In the genomic region with DNA sequence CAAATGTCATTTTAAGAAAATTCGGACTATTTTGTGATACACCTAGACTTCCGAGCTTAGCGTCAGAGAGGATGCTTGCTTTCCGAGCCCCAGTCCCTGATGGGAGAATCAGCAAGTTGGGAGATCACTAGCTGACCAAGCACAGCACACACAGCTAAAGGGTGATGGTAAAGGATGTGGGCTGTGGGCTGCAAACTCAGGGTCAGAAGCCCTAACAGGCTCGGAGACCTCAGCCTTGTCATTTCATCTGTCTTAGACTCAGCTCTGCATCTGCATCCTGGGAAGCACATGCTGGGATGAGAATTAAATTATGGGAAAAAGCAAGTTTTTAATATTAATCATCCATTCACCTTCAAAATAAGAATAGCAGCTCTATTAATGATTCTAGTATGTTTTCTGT, we compare ENCODE assay signal across 16 cellular contexts. TPM values are rescaled to one million over a fixed set of nuclear protein-coding genes. Genes with fewer than 3 reads are reported as not detected.
DNase-seq lines count a peak whose midpoint lies in the region; ATAC-seq and TF ChIP-seq lines count a peak whose summit lies in the region.
"Had no signal": no experiment of that assay in that cellular context is flagged by ENCODE, and none has a peak within 500 bp of the region (broad histone marks: within the 10 kb centered on the region; RNA-seq: fewer than 3 reads in every experiment).

No MANE protein-coding gene starts in this region.

- no peaks in the 10 kb centered on the region for H3K9me3 Mint-ChIP-seq in activated naive CD8-positive, alpha-beta T cell treated with anti-CD3 and anti-CD28 coated beads, Interleukin-2, amount 10 ng/mL, durations not matched to agents 7 days and 5 days
- no peaks in the 10 kb centered on the region for H3K9me3 Mint-ChIP-seq in activated naive CD8-positive, alpha-beta T cell treated with anti-CD3 and anti-CD28 coated beads for 36 hours
- no peaks in the 10 kb centered on the region for H3K9me3 Mint-ChIP-seq in dendritic cell treated with granulocyte-macrophage colony-stimulating factor and Interleukin-4, amounts not matched to agents 40 ng/mL and 50 ng/mL, for 4 days
- peaks cover 3% of the 10 kb centered on the region for H3K9me3 Mint-ChIP-seq in neural progenitor cell
- H3K9me3 Mint-ChIP-seq: CD8-positive, alpha-beta T cell had no signal

- H3K27me3 Mint-ChIP-seq in activated naive CD8-positive, alpha-beta T cell treated with anti-CD3 and anti-CD28 coated beads, Interleukin-2, amount 10 ng/mL, durations not matched to agents 7 days and 5 days: no peaks in the 10 kb centered on the region
- no peaks in the 10 kb centered on the region for H3K27me3 Mint-ChIP-seq in activated naive CD8-positive, alpha-beta T cell treated with anti-CD3 and anti-CD28 coated beads for 36 hours
- H3K27me3 Mint-ChIP-seq in dendritic cell treated with granulocyte-macrophage colony-stimulating factor and Interleukin-4, amounts not matched to agents 40 ng/mL and 50 ng/mL, for 4 days: no peaks in the 10 kb centered on the region
- H3K27me3 Mint-ChIP-seq in neural progenitor cell (ENCODE audit: insufficient read depth, low read depth): peaks cover 5% of the 10 kb centered on the region

- no peak overlapping the region for H3K9ac ChIP-seq in neural progenitor cell
- H3K9ac ChIP-seq: BLaER1 treated with 17β-estradiol and CSF1 and Interleukin-3, amounts not matched to agents 10 nM and 100 nM had no signal

- no peaks in the 10 kb centered on the region for H3K9me3 ChIP-seq in neural progenitor cell (ENCODE audit: low read depth)
- H3K9me3 ChIP-seq: BLaER1 treated with 17β-estradiol and CSF1 and Interleukin-3, amounts not matched to agents 10 nM and 100 nM; HAP-1 had no signal

- H3K4me1 ChIP-seq in neural progenitor cell: peaks cover 12% of the 10 kb centered on the region
- H3K4me1 ChIP-seq: HAP-1 had no signal

- POLR2A ChIA-PET in activated naive CD8-positive, alpha-beta T cell treated with anti-CD3 and anti-CD28 coated beads, Interleukin-2, amount 10 ng/mL, durations not matched to agents 7 days and 5 days (lab: Charles Lee): interaction anchor here (1.2 kb wide), 1 partner anchor 104 kb away, joined by 5 read pairs; no protein-coding TSS in a partner anchor

- H3K79me2 ChIP-seq in neural progenitor cell (ENCODE audit: low read depth): no peaks in the 10 kb centered on the region

- DNase-seq in activated naive CD8-positive, alpha-beta T cell treated with anti-CD3 and anti-CD28 coated beads, Interleukin-2, amount 10 ng/mL, durations not matched to agents 7 days and 5 days: no peak
- DNase-seq in activated naive CD8-positive, alpha-beta T cell treated with anti-CD3 and anti-CD28 coated beads for 36 hours: no peak
- DNase-seq in neural progenitor cell (ENCODE audit: low spot score) (no peak), foreskin melanocyte (no peak), H7 (no peak)
- DNase-seq: Calu3; CD8-positive, alpha-beta T cell; DMS79 treated with DMSO at 0.1 percent for 48 hours; GF-D8; GOT3 had no signal

- H3K36me3 Mint-ChIP-seq in activated naive CD8-positive, alpha-beta T cell treated with anti-CD3 and anti-CD28 coated beads, Interleukin-2, amount 10 ng/mL, durations not matched to agents 7 days and 5 days: peaks cover 5% of the 10 kb centered on the region
- peaks cover 1% of the 10 kb centered on the region for H3K36me3 Mint-ChIP-seq in activated naive CD8-positive, alpha-beta T cell treated with anti-CD3 and anti-CD28 coated beads for 36 hours
- no peaks in the 10 kb centered on the region for H3K36me3 Mint-ChIP-seq in dendritic cell treated with granulocyte-macrophage colony-stimulating factor and Interleukin-4, amounts not matched to agents 40 ng/mL and 50 ng/mL, for 4 days (ENCODE audit: low read depth)
- H3K36me3 Mint-ChIP-seq in neural progenitor cell: no peaks in the 10 kb centered on the region

- ATAC-seq in activated naive CD8-positive, alpha-beta T cell treated with anti-CD3 and anti-CD28 coated beads, Interleukin-2, amount 10 ng/mL, durations not matched to agents 7 days and 5 days (ENCODE audit: low read depth): peak; percentile 65
- ATAC-seq in GM18505 (IDR thresholded peaks at IDR 0.05; ENCODE audit: unreplicated experiment): no peak
- ATAC-seq: CD8-positive, alpha-beta T cell had no signal

- no peak overlapping the region for H3K27ac ChIP-seq in neural progenitor cell
- H3K27ac ChIP-seq: BLaER1 treated with 17β-estradiol and CSF1 and Interleukin-3, amounts not matched to agents 10 nM and 100 nM had no signal

- H3K4me3 ChIP-seq in neural progenitor cell (no peak overlapping the region), H7 (ENCODE audit: insufficient read depth, low read depth, low read length) (no peak overlapping the region)
- H3K4me3 ChIP-seq: BLaER1 treated with 17β-estradiol and CSF1 and Interleukin-3, amounts not matched to agents 10 nM and 100 nM; HAP-1 had no signal

- H3K4me3 Mint-ChIP-seq in activated naive CD8-positive, alpha-beta T cell treated with anti-CD3 and anti-CD28 coated beads, Interleukin-2, amount 10 ng/mL, durations not matched to agents 7 days and 5 days: no peak overlapping the region
- no peak overlapping the region for H3K4me3 Mint-ChIP-seq in activated naive CD8-positive, alpha-beta T cell treated with anti-CD3 and anti-CD28 coated beads for 36 hours
- H3K4me3 Mint-ChIP-seq in dendritic cell treated with granulocyte-macrophage colony-stimulating factor and Interleukin-4, amounts not matched to agents 40 ng/mL and 50 ng/mL, for 4 days: no peak overlapping the region
- no peak overlapping the region for H3K4me3 Mint-ChIP-seq in neural progenitor cell
- H3K4me3 Mint-ChIP-seq: B cell; CD8-positive, alpha-beta T cell had no signal

- H3K4me1 Mint-ChIP-seq in activated naive CD8-positive, alpha-beta T cell treated with anti-CD3 and anti-CD28 coated beads, Interleukin-2, amount 10 ng/mL, durations not matched to agents 7 days and 5 days: peaks cover 17% of the 10 kb centered on the region
- no peaks in the 10 kb centered on the region for H3K4me1 Mint-ChIP-seq in activated naive CD8-positive, alpha-beta T cell treated with anti-CD3 and anti-CD28 coated beads for 36 hours
- peaks cover 22% of the 10 kb centered on the region for H3K4me1 Mint-ChIP-seq in dendritic cell treated with granulocyte-macrophage colony-stimulating factor and Interleukin-4, amounts not matched to agents 40 ng/mL and 50 ng/mL, for 4 days (ENCODE audit: low read depth)
- H3K4me1 Mint-ChIP-seq in neural progenitor cell: peaks cover 31% of the 10 kb centered on the region
- H3K4me1 Mint-ChIP-seq: B cell had no signal

- H3K27me3 ChIP-seq in neural progenitor cell: no peaks in the 10 kb centered on the region
- H3K27me3 ChIP-seq in H7 (ENCODE audit: control insufficient read depth, insufficient read depth, low read length): no peaks in the 10 kb centered on the region
- H3K27me3 ChIP-seq: BLaER1 treated with 17β-estradiol and CSF1 and Interleukin-3, amounts not matched to agents 10 nM and 100 nM had no signal

- H3K27ac Mint-ChIP-seq in activated naive CD8-positive, alpha-beta T cell treated with anti-CD3 and anti-CD28 coated beads, Interleukin-2, amount 10 ng/mL, durations not matched to agents 7 days and 5 days: no peak overlapping the region
- H3K27ac Mint-ChIP-seq in activated naive CD8-positive, alpha-beta T cell treated with anti-CD3 and anti-CD28 coated beads for 36 hours: no peak overlapping the region
- H3K27ac Mint-ChIP-seq in dendritic cell treated with granulocyte-macrophage colony-stimulating factor and Interleukin-4, amounts not matched to agents 40 ng/mL and 50 ng/mL, for 4 days: peak overlapping the region; percentile 61
- peak overlapping the region; percentile 89 for H3K27ac Mint-ChIP-seq in neural progenitor cell
- H3K27ac Mint-ChIP-seq: B cell; CD8-positive, alpha-beta T cell had no signal

- H3K4me2 ChIP-seq in neural progenitor cell: no peak overlapping the region

- no peak overlapping the region for H2AFZ ChIP-seq in neural progenitor cell (replicated peaks)

- H3K36me3 ChIP-seq in neural progenitor cell: no peaks in the 10 kb centered on the region
- H3K36me3 ChIP-seq in H7 (replicated peaks; ENCODE audit: control insufficient read depth, insufficient read depth, low read length): no peaks in the 10 kb centered on the region
- H3K36me3 ChIP-seq: BLaER1 treated with 17β-estradiol and CSF1 and Interleukin-3, amounts not matched to agents 10 nM and 100 nM; HAP-1 had no signal

- no peaks in the 10 kb centered on the region for H3F3A ChIP-seq in neural progenitor cell (ENCODE audit: low read depth)

- no peak for TF ChIP-seq POLR2A in GM18505 (IDR thresholded peaks at IDR 0.05; ENCODE audit: borderline replicate concordance, extremely low read depth, insufficient read depth, insufficient read length)

- intact Hi-C loops in dendritic cell treated with granulocyte-macrophage colony-stimulating factor and Interleukin-4, amounts not matched to agents 40 ng/mL and 50 ng/mL, for 4 days (cut with micrococcal nuclease): loop anchor here (5.0 kb wide), 2 partner anchors 34 to 76 kb away; partner anchors contain the start of gene TRDMT1

- no peaks in the 10 kb centered on the region for H4K20me1 ChIP-seq in neural progenitor cell (ENCODE audit: low read depth)
- H4K20me1 ChIP-seq: BLaER1 treated with 17β-estradiol and CSF1 and Interleukin-3, amounts not matched to agents 10 nM and 100 nM had no signal

- TF ChIP-seq CTCF in neural progenitor cell (IDR thresholded peaks at IDR 0.05): no peak

RNA-seq across cellular contexts. Expression of gene CUBN, which starts 3.3 kb away (rescaled TPM):
- total RNA-seq in activated naive CD8-positive, alpha-beta T cell treated with anti-CD3 and anti-CD28 coated beads, Interleukin-2, amount 10 ng/mL, durations not matched to agents 7 days and 5 days: 1 to 10 TPM; 3.2 to 3.7 TPM
- total RNA-seq in activated naive CD8-positive, alpha-beta T cell treated with anti-CD3 and anti-CD28 coated beads for 36 hours: under 1 TPM; 0.30 to 0.76 TPM
- 1.5 and 2.2 TPM in 2 replicates for total RNA-seq in neural progenitor cell (ENCODE audit: low replicate concordance)
- total RNA-seq in H7 (2014; rRNA removed; shearing (Covaris generic)): 0.10 and 0.11 TPM in 2 replicates
- total RNA-seq: HT-29 had no signal

Comparison
In these comparisons a context has a peak if more than half of its experiments do, and no peak if none do; other contexts are left out.
1. H3K27ac Mint-ChIP-seq: peak in dendritic cell treated with granulocyte-macrophage colony-stimulating factor and Interleukin-4, amounts not matched to agents 40 ng/mL and 50 ng/mL, for 4 days (single experiment) and neural progenitor cell (single experiment); none in activated naive CD8-positive, alpha-beta T cell treated with anti-CD3 and anti-CD28 coated beads, Interleukin-2, amount 10 ng/mL, durations not matched to agents 7 days and 5 days (single experiment) and activated naive CD8-positive, alpha-beta T cell treated with anti-CD3 and anti-CD28 coated beads for 36 hours (single experiment).